In genomic region chr1:26094677-26095383, GRCh38 we compare ENCODE assay signal across 1 cellular context.
TF ChIP-seq lines count a peak whose summit lies in the region.

No MANE protein-coding gene starts in this region.

TF ChIP-seq in K562, 482 proteins besides CTCF, POLR2A, EP300 and RAD21 (continued from another document and continues in another):
- peak; percentile 88 for TF ChIP-seq MGA (IDR thresholded peaks at IDR 0.05)
- TF ChIP-seq ZNF239 (CRISPR knock-in tag; IDR thresholded peaks at IDR 0.05): no peak; the same call in 1 of the 2 replicates
- TF ChIP-seq PTTG1 (tag; IDR thresholded peaks at IDR 0.05; ENCODE audit: low read depth): no peak
- TF ChIP-seq CEBPG (CRISPR knock-in tag; IDR thresholded peaks at IDR 0.05): peak; percentile 8; the same call in 1 of the 2 replicates
- TF ChIP-seq CEBPG (tag; conservative IDR thresholded peaks at IDR 0.05 in 1 of 2, IDR thresholded peaks at IDR 0.05 in 1 of 2): no peak
- no peak for TF ChIP-seq ILK (tag; IDR thresholded peaks at IDR 0.05; ENCODE audit: borderline replicate concordance, low read depth)
- no peak for TF ChIP-seq RNF219 (CRISPR knock-in tag; IDR thresholded peaks at IDR 0.05)
- 0 out of 4 replicates have a peak, but pooled peaks of 1 of the 2 experiments have one; percentile 16 for TF ChIP-seq MNT (conservative IDR thresholded peaks at IDR 0.05)
- TF ChIP-seq ADNP (tag; IDR thresholded peaks at IDR 0.05): no peak
- TF ChIP-seq DPF2 (IDR thresholded peaks at IDR 0.05): no peak
- peak; percentile 52 for TF ChIP-seq RBFOX2 (IDR thresholded peaks at IDR 0.05; ENCODE audit: low read depth, low read length)
- TF ChIP-seq BDP1 (IDR thresholded peaks at IDR 0.05; ENCODE audit: insufficient read depth, insufficient read length): no peak
- TF ChIP-seq ZNF695 (CRISPR knock-in tag; IDR thresholded peaks at IDR 0.05): no peak
- TF ChIP-seq PRDM10 (IDR thresholded peaks at IDR 0.05; ENCODE audit: partially characterized antibody): peak; percentile 43
- no peak for TF ChIP-seq POLR2AphosphoS2 (IDR thresholded peaks at IDR 0.05; ENCODE audit: low read length)
- no peak for TF ChIP-seq SP1 (CRISPR knock-in tag; IDR thresholded peaks at IDR 0.05)
- TF ChIP-seq CXXC5 (CRISPR knock-in tag; IDR thresholded peaks at IDR 0.05): peak; percentile 80
- no peak for TF ChIP-seq SRSF7 (optimal IDR thresholded peaks at IDR 0.05; ENCODE audit: low read depth, low read length)
- TF ChIP-seq HEY1 (CRISPR knock-in tag; IDR thresholded peaks at IDR 0.05; ENCODE audit: borderline replicate concordance): no peak
- TF ChIP-seq XRCC5 (IDR thresholded peaks at IDR 0.05; ENCODE audit: low read depth, low read length): no peak
- TF ChIP-seq ZNF696 (CRISPR knock-in tag; conservative IDR thresholded peaks at IDR 0.05): no peak
- TF ChIP-seq DNMT1 (IDR thresholded peaks at IDR 0.05): no peak
- TF ChIP-seq ZNF274 (IDR thresholded peaks at IDR 0.05; ENCODE audit: borderline replicate concordance, low read depth, low read length): no peak
- peak; percentile 1; the same call in 1 of the 2 replicates for TF ChIP-seq JUN (IDR thresholded peaks at IDR 0.05; ENCODE audit: borderline replicate concordance, low read depth, low read length)
- no peak for TF ChIP-seq JUN (CRISPR knock-in tag; IDR thresholded peaks at IDR 0.05; ENCODE audit: borderline replicate concordance)
- no peak for TF ChIP-seq DACH1 (IDR thresholded peaks at IDR 0.05; ENCODE audit: partially characterized antibody)
- TF ChIP-seq HDAC8 (tag; IDR thresholded peaks at IDR 0.05): 0 out of 2 replicates have a peak, but pooled peaks have one; percentile 16
- TF ChIP-seq JUND (IDR thresholded peaks at IDR 0.05; ENCODE audit: borderline replicate concordance, low read depth, low read length): peak; percentile 21; the same call in 1 of the 2 replicates
- no peak; the same call in 2 of the 3 replicates for TF ChIP-seq JUND (tag; IDR thresholded peaks at IDR 0.05; ENCODE audit: borderline replicate concordance, low read depth, low read length)
- no peak for TF ChIP-seq ZFP30 (CRISPR knock-in tag; IDR thresholded peaks at IDR 0.05; ENCODE audit: borderline replicate concordance)
- no peak for TF ChIP-seq CREBBP (IDR thresholded peaks at IDR 0.05; ENCODE audit: low read depth, low read length)
- TF ChIP-seq ZBTB1 (CRISPR knock-in tag; IDR thresholded peaks at IDR 0.05; ENCODE audit: borderline replicate concordance, low read depth): no peak
- no peak for TF ChIP-seq NFIC (IDR thresholded peaks at IDR 0.05)
- TF ChIP-seq KAT8 (IDR thresholded peaks at IDR 0.05; ENCODE audit: low read depth): no peak
- TF ChIP-seq ZBTB33 (CRISPR knock-in tag; IDR thresholded peaks at IDR 0.05): no peak
- TF ChIP-seq ZNF184 (CRISPR knock-in tag; IDR thresholded peaks at IDR 0.05): no peak
- TF ChIP-seq MTA3 (IDR thresholded peaks at IDR 0.05; ENCODE audit: borderline replicate concordance): peak; percentile 41; the same call in 1 of the 2 replicates
- no peak for TF ChIP-seq ZNF133 (CRISPR knock-in tag; IDR thresholded peaks at IDR 0.05)
- TF ChIP-seq ETV6 (IDR thresholded peaks at IDR 0.05; ENCODE audit: borderline replicate concordance in 1 of 2, low read depth in 2 of 2, low read length in 1 of 2): 0 out of 4 replicates have a peak, but pooled peaks of 1 of the 2 experiments have one; percentile 33
- no peak for TF ChIP-seq ETV6 (CRISPR knock-in tag; IDR thresholded peaks at IDR 0.05; ENCODE audit: borderline replicate concordance)
- TF ChIP-seq PHB2 (IDR thresholded peaks at IDR 0.05; ENCODE audit: low read depth): no peak
- no peak for TF ChIP-seq TAF9B (IDR thresholded peaks at IDR 0.05; ENCODE audit: partially characterized antibody)
- no peak for TF ChIP-seq MLX (CRISPR knock-in tag; conservative IDR thresholded peaks at IDR 0.05)
- TF ChIP-seq NR4A1 (CRISPR knock-in tag; IDR thresholded peaks at IDR 0.05): 0 out of 2 replicates have a peak, but pooled peaks have one; percentile 6
- no peak; the same call in 1 of the 2 replicates for TF ChIP-seq NR4A1 (tag; IDR thresholded peaks at IDR 0.05)
